14 cellular contexts compared by ENCODE assay signal in the genomic region with DNA sequence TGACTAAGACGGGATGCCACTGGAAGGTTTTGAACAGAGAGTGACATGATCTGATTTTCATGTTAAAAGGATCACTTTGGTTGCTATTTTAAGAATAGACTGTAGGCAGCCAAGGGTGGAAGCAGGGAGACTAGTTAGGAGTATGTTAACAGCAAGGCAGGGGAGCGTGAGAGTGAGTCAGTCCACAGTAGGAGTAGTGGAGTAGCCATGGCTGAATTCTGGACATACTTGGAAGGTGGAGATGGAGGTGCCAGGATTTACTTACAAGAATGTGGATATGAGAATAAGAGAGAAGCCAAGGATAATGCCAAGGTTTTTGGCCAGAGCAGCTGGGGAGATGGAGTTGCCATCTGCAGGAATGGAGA.
A peak's percentile ranks its signal among the peaks of the same experiment; 100 is the strongest.
DNase-seq lines count a peak whose midpoint lies in the region; TF ChIP-seq lines count a peak whose summit lies in the region.
"Had no signal": no experiment of that assay in that cellular context is flagged by ENCODE, and none has a peak within 500 bp of the region (broad histone marks: within the 10 kb centered on the region; RNA-seq: fewer than 3 reads in every experiment).

No MANE protein-coding gene starts in this region.

- intact Hi-C loops in PC-9 (cut with micrococcal nuclease; ENCODE audit: unreplicated experiment) = loop anchor here (1.0 to 2.0 kb wide), 2 partner anchors 59 to 111 kb away; no protein-coding TSS in a partner anchor
- intact Hi-C loops in uterus (cut with DNase I; ENCODE audit: low total_unique reads) = no loop called here

- no peak overlapping the region for H2AFZ ChIP-seq in PC-9
- H2AFZ ChIP-seq in osteoblast (ENCODE audit: low read length) = no peak overlapping the region

- TF ChIP-seq POLR2A in uterus (IDR thresholded peaks at IDR 0.05) = no peak

- H3K9me3 ChIP-seq in PC-9 (ENCODE audit: insufficient read depth, low read depth) = peaks cover 4% of the 10 kb centered on the region
- H3K9me3 ChIP-seq in osteoblast (ENCODE audit: low read depth, low read length) = no peaks in the 10 kb centered on the region
- H3K9me3 ChIP-seq in uterus = no peaks in the 10 kb centered on the region
- H3K9me3 ChIP-seq: tibial artery had no signal

- TF ChIP-seq CTCF in PC-9 (conservative IDR thresholded peaks at IDR 0.05) (no peak), osteoblast (IDR thresholded peaks at IDR 0.05; ENCODE audit: extremely low read depth, low read depth, low read length) (no peak), uterus (IDR thresholded peaks at IDR 0.05) (no peak)

- H3K9me2 ChIP-seq in PC-9 (ENCODE audit: insufficient read depth) = no peaks in the 10 kb centered on the region

- POLR2A ChIA-PET in PC-9 (lab: Charles Lee; ENCODE audit: unreplicated experiment) = no interaction called here

- H3K4me3 ChIP-seq in PC-9 (no peak overlapping the region), osteoblast (ENCODE audit: insufficient read depth, low read length) (no peak overlapping the region), uterus (no peak overlapping the region)
- H3K4me3 ChIP-seq: tibial artery had no signal

- H3K36me3 ChIP-seq in PC-9 (ENCODE audit: low read depth) (peaks cover 32% of the 10 kb centered on the region; the same call in 1 of the 2 replicates), osteoblast (ENCODE audit: insufficient read depth, low read length) (peaks cover 5% of the 10 kb centered on the region), uterus (no peaks in the 10 kb centered on the region)

- H3K27ac ChIP-seq in PC-9 = peak overlapping the region; percentile 60
- peak overlapping the region; percentile 88 for H3K27ac ChIP-seq in osteoblast (ENCODE audit: low read depth, low read length)
- H3K27ac ChIP-seq in uterus = no peak overlapping the region
- H3K27ac ChIP-seq: tibial artery had no signal

- H3K79me2 ChIP-seq in PC-9 (ENCODE audit: low read depth) (peaks cover 39% of the 10 kb centered on the region), osteoblast (ENCODE audit: insufficient read depth, low read length) (peaks cover 10% of the 10 kb centered on the region)

- peak overlapping the region; percentile 51 for H3K4me2 ChIP-seq in PC-9
- H3K4me2 ChIP-seq in osteoblast (ENCODE audit: insufficient read depth, low read length) = peak overlapping the region; percentile 69

- CTCF ChIA-PET in PC-9 (lab: Charles Lee) = interaction anchor here (1.0 kb wide), 1 partner anchor 88 kb away, joined by 3 read pairs; no protein-coding TSS in a partner anchor

- DNase-seq in EH (ENCODE audit: low read depth) = peak; percentile 87
- DNase-seq in PC-9 = peak in 1 of 2 experiments; percentile 57
- peak; percentile 35 for DNase-seq in dedifferentiated amniotic fluid mesenchymal stem cell (ENCODE audit: extremely low spot score)
- DNase-seq in osteoblast (ENCODE audit: insufficient read length, low spot score, missing footprints) = peak; percentile 80
- no peak for DNase-seq in germinal center (ENCODE audit: low spot score)
- no peak for DNase-seq in uterus
- no peak for DNase-seq in activated gamma-delta T cell treated with Interleukin-2 at 50 U/mL for 16 hours
- DNase-seq in NCI-H146 treated with DMSO at 0.1 percent for 48 hours (lab: John Stamatoyannopoulos, UW; ENCODE audit: unreplicated experiment) = no peak
- DNase-seq: activated effector memory CD4-positive, alpha-beta T cell treated with Interleukin-2 at 50 U/mL for 16 hours; kidney; NCI-H1105 treated with DMSO at 0.1 percent for 48 hours; NCI-H748 treated with DMSO at 0.1 percent for 48 hours; small intestine; tibial artery had no signal

- H3F3A ChIP-seq in PC-9 (ENCODE audit: insufficient read depth, low read depth) = peaks cover 53% of the 10 kb centered on the region

- no TSS peak for BruUV-seq in PC-9 (replicated peaks; lab: Mats Ljungman, UMichigan)

- H4K20me1 ChIP-seq in PC-9 (ENCODE audit: insufficient read depth) (no peaks in the 10 kb centered on the region), osteoblast (ENCODE audit: insufficient read depth, low read length) (no peaks in the 10 kb centered on the region)

- H3K27me3 ChIP-seq in PC-9 (ENCODE audit: insufficient read depth, low read depth) (no peaks in the 10 kb centered on the region), osteoblast (ENCODE audit: insufficient read depth, low read length) (no peaks in the 10 kb centered on the region), uterus (no peaks in the 10 kb centered on the region)
- H3K27me3 ChIP-seq: tibial artery had no signal

- H3K4me1 ChIP-seq in PC-9 (replicated peaks; ENCODE audit: insufficient read depth) (peaks cover 73% of the 10 kb centered on the region), osteoblast (ENCODE audit: insufficient read depth, low read length) (peaks cover 38% of the 10 kb centered on the region), uterus (no peaks in the 10 kb centered on the region)

Comparison
In these comparisons a context has a peak if more than half of its experiments do, and no peak if none do; other contexts are left out.
1. DNase-seq: peak in EH (single experiment), dedifferentiated amniotic fluid mesenchymal stem cell (single experiment) and osteoblast (single experiment); none in germinal center (single experiment), uterus (0 of 2), activated gamma-delta T cell treated with Interleukin-2 at 50 U/mL for 16 hours (single experiment) and NCI-H146 treated with DMSO at 0.1 percent for 48 hours (single experiment).
2. H3K27ac ChIP-seq: peak in PC-9 (single experiment) and osteoblast (single experiment); none in uterus (0 of 2).